ENCODE assay signal across 33 cellular contexts in the genomic region with DNA sequence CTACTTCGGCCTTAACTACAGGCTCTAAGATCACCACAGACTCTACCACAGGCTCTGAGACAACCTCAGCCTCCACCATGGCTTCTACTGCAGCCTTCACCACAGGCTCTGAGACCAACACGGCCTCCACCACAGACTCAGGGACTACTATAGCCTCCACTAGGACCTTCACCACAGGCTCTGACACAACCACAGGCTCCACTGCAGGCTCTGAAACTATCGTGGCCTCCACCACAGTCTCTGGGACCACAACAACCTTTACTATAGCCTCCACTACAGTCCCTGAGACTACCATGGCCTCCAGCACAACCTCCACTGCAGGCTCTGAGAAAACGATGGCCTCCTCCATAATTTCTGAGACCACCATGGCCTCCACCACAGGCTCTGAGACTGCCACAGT. TPM values are rescaled to one million over a fixed set of nuclear protein-coding genes. Genes with fewer than 3 reads are reported as not detected.
"Had no signal": no experiment of that assay in that cellular context is flagged by ENCODE, and none has a peak within 500 bp of the region (broad histone marks: within the 10 kb centered on the region; RNA-seq: fewer than 3 reads in every experiment).

No MANE protein-coding gene starts in this region.

- H3K4me3 ChIP-seq: Peyer's patch, SJSA1 had no signal

- H3K4me1 ChIP-seq: Peyer's patch, SJSA1 had no signal

- H3K36me3 ChIP-seq: brain microvascular endothelial cell, Peyer's patch, SJSA1 had no signal

- H3K4me1 Mint-ChIP-seq: activated CD4-positive, alpha-beta T cell treated with anti-CD3 and anti-CD28 coated beads, Interleukin-2, amount 10 ng/mL, durations not matched to agents 24 days and 14 days; activated naive CD4-positive, alpha-beta T cell treated with anti-CD3 and anti-CD28 coated beads, Interleukin-2, amount 10 ng/mL, durations not matched to agents 7 days and 5 days; activated naive CD8-positive, alpha-beta T cell treated with anti-CD3 and anti-CD28 coated beads for 36 hours; central memory CD8-positive, alpha-beta T cell had no signal

- H3K27me3 ChIP-seq: brain microvascular endothelial cell, Peyer's patch, SJSA1 had no signal

- H3K9ac ChIP-seq: SK-N-SH had no signal

- H3K9me3 ChIP-seq: Peyer's patch, SJSA1, SK-N-SH had no signal

- H3K4me2 ChIP-seq: SK-N-SH had no signal

- H3K27ac Mint-ChIP-seq: activated CD4-positive, alpha-beta T cell treated with anti-CD3 and anti-CD28 coated beads, Interleukin-2, amount 10 ng/mL, durations not matched to agents 24 days and 14 days; activated CD8-positive, alpha-beta T cell treated with anti-CD3 and anti-CD28 coated beads for 36 hours; activated naive CD4-positive, alpha-beta T cell treated with anti-CD3 and anti-CD28 coated beads, Interleukin-2, amount 10 ng/mL, durations not matched to agents 7 days and 5 days; activated naive CD8-positive, alpha-beta T cell treated with anti-CD3 and anti-CD28 coated beads for 36 hours; activated T-cell treated with anti-CD3 and anti-CD28 coated beads, Interleukin-2, amount 50 U/mL, for 24 hours; activated T-helper 1 cell treated with anti-CD3 and anti-CD28 coated beads, Interleukin-12 subunit alpha, Interleukin-12 subunit beta, Interleukin-2, Interleukin-4 antibody, amounts not matched to agents 30 ng/mL and 10 ng/mL and 1 ng/mL, durations not matched to agents 14 hours and 24 hours and 36 hours; T-helper 1 cell treated with Interleukin-12 subunit alpha and Interleukin-12 subunit beta and Interleukin-4 antibody, amounts not matched to agents 30 μg/mL and 1 μg/mL, for 36 hours; T-helper 2 cell treated with Interferon-gamma antibody and Interleukin-4, amounts not matched to agents 5 μg/mL and 100 μg/mL, for 36 hours had no signal

- ATAC-seq: activated CD8-positive, alpha-beta T cell treated with anti-CD3 and anti-CD28 coated beads for 36 hours; PC-3 had no signal

- DNase-seq: activated CD4-positive, alpha-beta T cell treated with anti-CD3 and anti-CD28 coated beads, Interleukin-2, amount 10 ng/mL, durations not matched to agents 24 days and 14 days; activated CD4-positive, alpha-beta T cell treated with anti-CD3 and anti-CD28 coated beads, Interleukin-2, amount 50 U/mL, for 4 hours; activated CD8-positive, alpha-beta T cell treated with anti-CD3 and anti-CD28 coated beads for 36 hours; activated gamma-delta T cell treated with Interleukin-2 at 50 U/mL for 16 hours; activated naive CD4-positive, alpha-beta T cell treated with anti-CD3 and anti-CD28 coated beads, Interleukin-2, amount 10 ng/mL, durations not matched to agents 7 days and 5 days; activated naive CD8-positive, alpha-beta T cell treated with anti-CD3 and anti-CD28 coated beads for 36 hours; activated T-cell treated with anti-CD3 and anti-CD28 coated beads, Interleukin-2, amount 50 U/mL, for 24 hours; amniotic stem cell; aorta; brain microvascular endothelial cell; IMR-90; Karpas-422; KBM-7; NCI-H1105; NCI-H1417 treated with DMSO at 0.1 percent for 48 hours; NCI-H1694; NCI-H1930; NCI-H2081 treated with DMSO at 0.1 percent for 48 hours; NCI-H226; NCI-H524 treated with DMSO at 0.1 percent for 48 hours; NK-92 treated with Interleukin-12 subunit alpha and Interleukin-12 subunit beta, amount 100 ng/mL, for 24 hours; PC-3; Peyer's patch; RPMI8226; SHP77 treated with DMSO at 0.1 percent for 48 hours; SK-N-SH had no signal

- H3K9me3 Mint-ChIP-seq: activated CD4-positive, alpha-beta T cell treated with anti-CD3 and anti-CD28 coated beads, Interleukin-2, amount 10 ng/mL, durations not matched to agents 24 days and 14 days; activated CD8-positive, alpha-beta T cell treated with anti-CD3 and anti-CD28 coated beads for 36 hours; activated naive CD4-positive, alpha-beta T cell treated with anti-CD3 and anti-CD28 coated beads, Interleukin-2, amount 10 ng/mL, durations not matched to agents 7 days and 5 days; activated naive CD8-positive, alpha-beta T cell treated with anti-CD3 and anti-CD28 coated beads for 36 hours; activated T-cell treated with anti-CD3 and anti-CD28 coated beads, Interleukin-2, amount 50 U/mL, for 24 hours; activated T-helper 1 cell treated with anti-CD3 and anti-CD28 coated beads, Interleukin-12 subunit alpha, Interleukin-12 subunit beta, Interleukin-2, Interleukin-4 antibody, amounts not matched to agents 30 ng/mL and 10 ng/mL and 1 ng/mL, durations not matched to agents 14 hours and 24 hours and 36 hours; central memory CD8-positive, alpha-beta T cell; T-helper 1 cell treated with Interleukin-12 subunit alpha and Interleukin-12 subunit beta and Interleukin-4 antibody, amounts not matched to agents 30 μg/mL and 1 μg/mL, for 36 hours; T-helper 2 cell treated with Interferon-gamma antibody and Interleukin-4, amounts not matched to agents 5 μg/mL and 100 μg/mL, for 36 hours had no signal

- H3K27ac ChIP-seq: brain microvascular endothelial cell, Peyer's patch, SJSA1 had no signal

- H3K36me3 Mint-ChIP-seq: activated naive CD4-positive, alpha-beta T cell treated with anti-CD3 and anti-CD28 coated beads, Interleukin-2, amount 10 ng/mL, durations not matched to agents 7 days and 5 days; activated naive CD8-positive, alpha-beta T cell treated with anti-CD3 and anti-CD28 coated beads for 36 hours had no signal

- H3K4me3 Mint-ChIP-seq: activated CD4-positive, alpha-beta T cell treated with anti-CD3 and anti-CD28 coated beads, Interleukin-2, amount 10 ng/mL, durations not matched to agents 24 days and 14 days; activated CD8-positive, alpha-beta T cell treated with anti-CD3 and anti-CD28 coated beads for 36 hours; activated naive CD4-positive, alpha-beta T cell treated with anti-CD3 and anti-CD28 coated beads, Interleukin-2, amount 10 ng/mL, durations not matched to agents 7 days and 5 days; activated naive CD8-positive, alpha-beta T cell treated with anti-CD3 and anti-CD28 coated beads for 36 hours; activated T-cell treated with anti-CD3 and anti-CD28 coated beads, Interleukin-2, amount 50 U/mL, for 24 hours; activated T-helper 1 cell treated with anti-CD3 and anti-CD28 coated beads, Interleukin-12 subunit alpha, Interleukin-12 subunit beta, Interleukin-2, Interleukin-4 antibody, amounts not matched to agents 30 ng/mL and 10 ng/mL and 1 ng/mL, durations not matched to agents 14 hours and 24 hours and 36 hours; central memory CD8-positive, alpha-beta T cell; T-helper 1 cell treated with Interleukin-12 subunit alpha and Interleukin-12 subunit beta and Interleukin-4 antibody, amounts not matched to agents 30 μg/mL and 1 μg/mL, for 36 hours; T-helper 2 cell treated with Interferon-gamma antibody and Interleukin-4, amounts not matched to agents 5 μg/mL and 100 μg/mL, for 36 hours had no signal

RNA-seq across cellular contexts. Expression of a gene that starts 15.3 kb away (rescaled TPM):
- total RNA-seq: activated CD4-positive, alpha-beta T cell treated with anti-CD3 and anti-CD28 coated beads, Interleukin-2, amount 10 ng/mL, durations not matched to agents 24 days and 14 days; activated CD8-positive, alpha-beta T cell treated with anti-CD3 and anti-CD28 coated beads for 36 hours; activated naive CD8-positive, alpha-beta T cell treated with anti-CD3 and anti-CD28 coated beads for 36 hours; activated T-helper 1 cell treated with anti-CD3 and anti-CD28 coated beads, Interleukin-12 subunit alpha, Interleukin-12 subunit beta, Interleukin-2, Interleukin-4 antibody, amounts not matched to agents 30 ng/mL and 10 ng/mL and 1 ng/mL, durations not matched to agents 14 hours and 24 hours and 36 hours; aorta; IMR-90; MCF 10A; NCI-H460; PC-3; Peyer's patch; SJSA1 had no signal

RNA-seq across cellular contexts. Expression of a gene that starts 42.1 kb away (rescaled TPM):
- total RNA-seq: activated CD4-positive, alpha-beta T cell treated with anti-CD3 and anti-CD28 coated beads, Interleukin-2, amount 10 ng/mL, durations not matched to agents 24 days and 14 days; activated CD8-positive, alpha-beta T cell treated with anti-CD3 and anti-CD28 coated beads for 36 hours; activated naive CD8-positive, alpha-beta T cell treated with anti-CD3 and anti-CD28 coated beads for 36 hours; activated T-helper 1 cell treated with anti-CD3 and anti-CD28 coated beads, Interleukin-12 subunit alpha, Interleukin-12 subunit beta, Interleukin-2, Interleukin-4 antibody, amounts not matched to agents 30 ng/mL and 10 ng/mL and 1 ng/mL, durations not matched to agents 14 hours and 24 hours and 36 hours; aorta; IMR-90; MCF 10A; NCI-H460; PC-3; Peyer's patch; SJSA1 had no signal
